ENCODE assay signal across 2 cellular contexts in genomic region chr11:82176365-82176764, GRCh38.
TF ChIP-seq lines count a peak whose summit lies in the region.

No MANE protein-coding gene starts in this region.

TF ChIP-seq in liver, 16 proteins besides CTCF, POLR2A, EP300 and RAD21 (continued from another document):
- TF ChIP-seq ZBTB33 (IDR thresholded peaks at IDR 0.05) (no peak), JUND (IDR thresholded peaks at IDR 0.05) (peak in 1 of 2 donors; percentile 33), RXRA (IDR thresholded peaks at IDR 0.05) (peak; percentile 40 to 46), FOXA1 (IDR thresholded peaks at IDR 0.05) (peak; percentile 62), YY1 (IDR thresholded peaks at IDR 0.05) (peak; percentile 27), SP1 (IDR thresholded peaks at IDR 0.05) (peak; percentile 88), EGR1 (IDR thresholded peaks at IDR 0.05; ENCODE audit: low read depth in 2 of 2) (no peak), TAF1 (conservative IDR thresholded peaks at IDR 0.05) (no peak), NR2F2 (IDR thresholded peaks at IDR 0.05) (no peak), GABPA (IDR thresholded peaks at IDR 0.05 in 1 of 2, conservative IDR thresholded peaks at IDR 0.05 in 1 of 2) (no peak), HNF4A (conservative IDR thresholded peaks at IDR 0.05) (peak; percentile 86), FOXA2 (IDR thresholded peaks at IDR 0.05) (peak; percentile 72)
- TF ChIP-seq, protein P1, sequence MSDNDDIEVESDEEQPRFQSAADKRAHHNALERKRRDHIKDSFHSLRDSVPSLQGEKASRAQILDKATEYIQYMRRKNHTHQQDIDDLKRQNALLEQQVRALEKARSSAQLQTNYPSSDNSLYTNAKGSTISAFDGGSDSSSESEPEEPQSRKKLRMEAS (IDR thresholded peaks at IDR 0.05) = peak; percentile 40
- TF ChIP-seq, protein P2, sequence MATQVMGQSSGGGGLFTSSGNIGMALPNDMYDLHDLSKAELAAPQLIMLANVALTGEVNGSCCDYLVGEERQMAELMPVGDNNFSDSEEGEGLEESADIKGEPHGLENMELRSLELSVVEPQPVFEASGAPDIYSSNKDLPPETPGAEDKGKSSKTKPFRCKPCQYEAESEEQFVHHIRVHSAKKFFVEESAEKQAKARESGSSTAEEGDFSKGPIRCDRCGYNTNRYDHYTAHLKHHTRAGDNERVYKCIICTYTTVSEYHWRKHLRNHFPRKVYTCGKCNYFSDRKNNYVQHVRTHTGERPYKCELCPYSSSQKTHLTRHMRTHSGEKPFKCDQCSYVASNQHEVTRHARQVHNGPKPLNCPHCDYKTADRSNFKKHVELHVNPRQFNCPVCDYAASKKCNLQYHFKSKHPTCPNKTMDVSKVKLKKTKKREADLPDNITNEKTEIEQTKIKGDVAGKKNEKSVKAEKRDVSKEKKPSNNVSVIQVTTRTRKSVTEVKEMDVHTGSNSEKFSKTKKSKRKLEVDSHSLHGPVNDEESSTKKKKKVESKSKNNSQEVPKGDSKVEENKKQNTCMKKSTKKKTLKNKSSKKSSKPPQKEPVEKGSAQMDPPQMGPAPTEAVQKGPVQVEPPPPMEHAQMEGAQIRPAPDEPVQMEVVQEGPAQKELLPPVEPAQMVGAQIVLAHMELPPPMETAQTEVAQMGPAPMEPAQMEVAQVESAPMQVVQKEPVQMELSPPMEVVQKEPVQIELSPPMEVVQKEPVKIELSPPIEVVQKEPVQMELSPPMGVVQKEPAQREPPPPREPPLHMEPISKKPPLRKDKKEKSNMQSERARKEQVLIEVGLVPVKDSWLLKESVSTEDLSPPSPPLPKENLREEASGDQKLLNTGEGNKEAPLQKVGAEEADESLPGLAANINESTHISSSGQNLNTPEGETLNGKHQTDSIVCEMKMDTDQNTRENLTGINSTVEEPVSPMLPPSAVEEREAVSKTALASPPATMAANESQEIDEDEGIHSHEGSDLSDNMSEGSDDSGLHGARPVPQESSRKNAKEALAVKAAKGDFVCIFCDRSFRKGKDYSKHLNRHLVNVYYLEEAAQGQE (IDR thresholded peaks at IDR 0.05) = peak; percentile 16

TF ChIP-seq in HepG2, 621 proteins besides CTCF, POLR2A, EP300 and RAD21 (continued from another document):
- TF ChIP-seq E2F1 (CRISPR knock-in tag; IDR thresholded peaks at IDR 0.05) (no peak), DZIP1 (CRISPR knock-in tag; IDR thresholded peaks at IDR 0.05) (no peak), YEATS4 (CRISPR knock-in tag; IDR thresholded peaks at IDR 0.05; ENCODE audit: borderline replicate concordance) (no peak), BCL3 (CRISPR knock-in tag; IDR thresholded peaks at IDR 0.05) (no peak), ARNTL (CRISPR knock-in tag; IDR thresholded peaks at IDR 0.05) (no peak), ZMAT3 (CRISPR knock-in tag; conservative IDR thresholded peaks at IDR 0.05) (no peak), ZNF136 (CRISPR knock-in tag; IDR thresholded peaks at IDR 0.05; ENCODE audit: low read depth) (no peak), ZNF773 (CRISPR knock-in tag; IDR thresholded peaks at IDR 0.05; ENCODE audit: borderline replicate concordance) (no peak)
- TF ChIP-seq, protein P3, sequence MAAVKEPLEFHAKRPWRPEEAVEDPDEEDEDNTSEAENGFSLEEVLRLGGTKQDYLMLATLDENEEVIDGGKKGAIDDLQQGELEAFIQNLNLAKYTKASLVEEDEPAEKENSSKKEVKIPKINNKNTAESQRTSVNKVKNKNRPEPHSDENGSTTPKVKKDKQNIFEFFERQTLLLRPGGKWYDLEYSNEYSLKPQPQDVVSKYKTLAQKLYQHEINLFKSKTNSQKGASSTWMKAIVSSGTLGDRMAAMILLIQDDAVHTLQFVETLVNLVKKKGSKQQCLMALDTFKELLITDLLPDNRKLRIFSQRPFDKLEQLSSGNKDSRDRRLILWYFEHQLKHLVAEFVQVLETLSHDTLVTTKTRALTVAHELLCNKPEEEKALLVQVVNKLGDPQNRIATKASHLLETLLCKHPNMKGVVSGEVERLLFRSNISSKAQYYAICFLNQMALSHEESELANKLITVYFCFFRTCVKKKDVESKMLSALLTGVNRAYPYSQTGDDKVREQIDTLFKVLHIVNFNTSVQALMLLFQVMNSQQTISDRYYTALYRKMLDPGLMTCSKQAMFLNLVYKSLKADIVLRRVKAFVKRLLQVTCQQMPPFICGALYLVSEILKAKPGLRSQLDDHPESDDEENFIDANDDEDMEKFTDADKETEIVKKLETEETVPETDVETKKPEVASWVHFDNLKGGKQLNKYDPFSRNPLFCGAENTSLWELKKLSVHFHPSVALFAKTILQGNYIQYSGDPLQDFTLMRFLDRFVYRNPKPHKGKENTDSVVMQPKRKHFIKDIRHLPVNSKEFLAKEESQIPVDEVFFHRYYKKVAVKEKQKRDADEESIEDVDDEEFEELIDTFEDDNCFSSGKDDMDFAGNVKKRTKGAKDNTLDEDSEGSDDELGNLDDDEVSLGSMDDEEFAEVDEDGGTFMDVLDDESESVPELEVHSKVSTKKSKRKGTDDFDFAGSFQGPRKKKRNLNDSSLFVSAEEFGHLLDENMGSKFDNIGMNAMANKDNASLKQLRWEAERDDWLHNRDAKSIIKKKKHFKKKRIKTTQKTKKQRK (IDR thresholded peaks at IDR 0.05; ENCODE audit: low read length) = no peak
- TF ChIP-seq, protein P4, sequence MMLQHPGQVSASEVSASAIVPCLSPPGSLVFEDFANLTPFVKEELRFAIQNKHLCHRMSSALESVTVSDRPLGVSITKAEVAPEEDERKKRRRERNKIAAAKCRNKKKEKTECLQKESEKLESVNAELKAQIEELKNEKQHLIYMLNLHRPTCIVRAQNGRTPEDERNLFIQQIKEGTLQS (CRISPR knock-in tag; IDR thresholded peaks at IDR 0.05) = no peak
